In genomic region chr22:23453277-23453676, GRCh38 we compare ENCODE assay signal across 21 cellular contexts.
DNase-seq lines count a peak whose midpoint lies in the region; ATAC-seq, FAIRE-seq and TF ChIP-seq lines count a peak whose summit lies in the region.
"Had no signal": no experiment of that assay in that cellular context is flagged by ENCODE, and none has a peak within 500 bp of the region (broad histone marks: within the 10 kb centered on the region; RNA-seq: fewer than 3 reads in every experiment).

No MANE protein-coding gene starts in this region.

- ATAC-seq in HG03460 (IDR thresholded peaks at IDR 0.05; ENCODE audit: unreplicated experiment) = no peak
- ATAC-seq: GM23338 had no signal

- H3K27me3 ChIP-seq in bronchial epithelial cell (ENCODE audit: control insufficient read depth, insufficient read depth, low read length) = no peaks in the 10 kb centered on the region
- H3K27me3 ChIP-seq: BE2C had no signal

- H3K4me3 ChIP-seq in bronchial epithelial cell (ENCODE audit: low read depth, low read length) = no peak overlapping the region
- H3K4me3 ChIP-seq: GM23338 had no signal

- H3K4me3 Mint-ChIP-seq in nephron = no peak overlapping the region
- peak overlapping the region; percentile 18 for H3K4me3 Mint-ChIP-seq in progenitor cell of endocrine pancreas (ENCODE audit: low read depth)
- H3K4me3 Mint-ChIP-seq: CD8-positive, alpha-beta memory T cell; GM23338; IgD-negative memory B cell had no signal

- TF ChIP-seq CTCF in bronchial epithelial cell (IDR thresholded peaks at IDR 0.05; ENCODE audit: insufficient read depth, low read length, severe bottlenecking) (no peak), nephron (IDR thresholded peaks at IDR 0.05; ENCODE audit: unreplicated experiment in 3 of 3) (no peak), progenitor cell of endocrine pancreas (IDR thresholded peaks at IDR 0.05; ENCODE audit: unreplicated experiment) (no peak)

- DNase-seq in bronchial epithelial cell (ENCODE audit: low read depth) (no peak), progenitor cell of endocrine pancreas (ENCODE audit: low spot score, unreplicated experiment) (no peak), SHP77 treated with DMSO at 0.1 percent for 48 hours (lab: John Stamatoyannopoulos, UW) (no peak), NCI-H1694 treated with DMSO at 0.1 percent for 48 hours (lab: John Stamatoyannopoulos, UW) (no peak)
- DNase-seq: ACHN; BE2C; C1 segment of cervical spinal cord; CD4-positive, CD25-positive, alpha-beta regulatory T cell; CD8-positive, alpha-beta memory T cell; COR-L47; GDM1; HCEC 1CT had no signal

- H3K4me1 Mint-ChIP-seq in nephron (peaks cover 32% of the 10 kb centered on the region), progenitor cell of endocrine pancreas (ENCODE audit: low read depth) (peaks cover 42% of the 10 kb centered on the region)
- H3K4me1 Mint-ChIP-seq: CD4-positive, CD25-positive, alpha-beta regulatory T cell; CD8-positive, alpha-beta memory T cell had no signal

- H3K27ac Mint-ChIP-seq in nephron = peak overlapping the region; percentile 33 to 48 (median 34)
- H3K27ac Mint-ChIP-seq in progenitor cell of endocrine pancreas = peak overlapping the region; percentile 79
- H3K27ac Mint-ChIP-seq: CD4-positive, CD25-positive, alpha-beta regulatory T cell; CD8-positive, alpha-beta memory T cell; GM23338; IgD-negative memory B cell had no signal

- peaks cover 3% of the 10 kb centered on the region for H3K27me3 Mint-ChIP-seq in nephron (ENCODE audit: low read depth)
- H3K27me3 Mint-ChIP-seq in progenitor cell of endocrine pancreas = no peaks in the 10 kb centered on the region

- H3K36me3 Mint-ChIP-seq in nephron (ENCODE audit: low read depth) (peaks cover 3% of the 10 kb centered on the region), progenitor cell of endocrine pancreas (ENCODE audit: insufficient read depth) (no peaks in the 10 kb centered on the region)
- H3K36me3 Mint-ChIP-seq: CD4-positive, CD25-positive, alpha-beta regulatory T cell; CD8-positive, alpha-beta memory T cell; IgD-negative memory B cell had no signal

- peak; percentile 40 for FAIRE-seq in bronchial epithelial cell (lab: Jason Lieb, UNC)
- FAIRE-seq: A204.1, GM12892, GM18507, H54, HTR-8/SVneo had no signal

- no peaks in the 10 kb centered on the region for H3K9me3 Mint-ChIP-seq in nephron
- no peaks in the 10 kb centered on the region for H3K9me3 Mint-ChIP-seq in progenitor cell of endocrine pancreas (ENCODE audit: low read depth)
- H3K9me3 Mint-ChIP-seq: CD4-positive, CD25-positive, alpha-beta regulatory T cell; CD8-positive, alpha-beta memory T cell; GM23338; IgD-negative memory B cell had no signal

- H3K36me3 ChIP-seq in bronchial epithelial cell (ENCODE audit: control insufficient read depth, insufficient read depth, low read length) = no peaks in the 10 kb centered on the region
- H3K36me3 ChIP-seq: BE2C had no signal
